Comparison of ENCODE assay signal across 1 cellular context in the genomic region with DNA sequence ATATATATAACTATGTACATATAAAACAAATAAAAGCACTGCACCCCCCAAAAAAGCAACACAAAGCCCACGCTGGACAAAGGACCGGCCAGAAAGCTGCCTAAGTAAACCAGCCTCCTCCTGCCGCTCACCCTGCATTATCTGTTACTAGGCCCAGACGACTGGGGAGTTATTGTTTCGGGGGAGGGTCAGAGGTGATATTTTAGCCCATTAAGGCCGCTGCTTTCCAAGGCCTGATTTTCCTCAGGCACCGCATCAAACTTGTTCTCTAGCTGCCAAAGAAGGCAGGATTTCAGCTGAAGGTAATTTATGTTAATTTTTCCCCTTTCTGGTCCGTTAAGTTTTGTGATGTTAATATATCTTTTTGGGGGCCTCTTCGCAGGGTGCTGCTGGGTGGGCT.
TF ChIP-seq lines count a peak whose summit lies in the region.

No MANE protein-coding gene starts in this region.

TF ChIP-seq in HepG2, 621 proteins besides CTCF, POLR2A, EP300 and RAD21:
- TF ChIP-seq ZBED4 (CRISPR knock-in tag; IDR thresholded peaks at IDR 0.05; ENCODE audit: borderline replicate concordance) (no peak), ATF7 (IDR thresholded peaks at IDR 0.05) (no peak), ATF7 (CRISPR knock-in tag; IDR thresholded peaks at IDR 0.05) (no peak), CHD2 (IDR thresholded peaks at IDR 0.05; ENCODE audit: low read depth, low read length) (no peak), ZNF207 (IDR thresholded peaks at IDR 0.05; ENCODE audit: borderline replicate concordance) (no peak), ZNF891 (CRISPR knock-in tag; IDR thresholded peaks at IDR 0.05) (no peak), ZNF224 (CRISPR knock-in tag; IDR thresholded peaks at IDR 0.05) (no peak), ZNF883 (CRISPR knock-in tag; IDR thresholded peaks at IDR 0.05; ENCODE audit: not compliant biosample characterization) (no peak), RORA (CRISPR knock-in tag; IDR thresholded peaks at IDR 0.05) (no peak), CENPBD1 (CRISPR knock-in tag; IDR thresholded peaks at IDR 0.05; ENCODE audit: borderline replicate concordance, low read depth) (no peak)
TF ChIP-seq in HepG2: peak in this region for 0.
